Comparison of ENCODE assay signal across 28 cellular contexts in genomic region chr4:113173132-113173531, GRCh38.
"Had no signal": no experiment of that assay in that cellular context is flagged by ENCODE, and none has a peak within 500 bp of the region (broad histone marks: within the 10 kb centered on the region; RNA-seq: fewer than 3 reads in every experiment).

No MANE protein-coding gene starts in this region.

- DNase-seq: stimulated activated CD4-positive, alpha-beta T cell treated with anti-CD3 and anti-CD28 coated beads, Interleukin-2, amount 100 ng/mL, for 48 hours; stimulated activated CD4-positive, alpha-beta T cell treated with anti-CD3 and anti-CD28 coated beads, Interleukin-4, amount 100 ng/mL, for 1 hour; stimulated activated CD4-positive, alpha-beta T cell treated with anti-CD3 and anti-CD28 coated beads, Interleukin-4, amount 100 ng/mL, for 24 hours; stimulated activated CD4-positive, alpha-beta T cell treated with anti-CD3 and anti-CD28 coated beads, Interleukin-4, amount 100 ng/mL, for 4 hours; stimulated activated CD8-positive, alpha-beta memory T cell treated with anti-CD3 and anti-CD28 coated beads, Interleukin-4, amount 100 ng/mL, for 48 hours; stimulated activated naive B cell treated with anti-CD40 and anti-IgM and Interleukin-4, amounts not matched to agents 10 μg/mL and 1 μg/mL and 100 μg/mL, for 72 hours; stimulated activated naive CD4-positive, alpha-beta T cell; stimulated activated naive CD4-positive, alpha-beta T cell treated with Interleukin-2 at 50 U/mL for 16 hours; stimulated activated naive CD8-positive, alpha-beta T cell treated with anti-CD3 and anti-CD28 coated beads, Interleukin-15, amount 100 ng/mL, for 72 hours; stimulated activated naive CD8-positive, alpha-beta T cell treated with anti-CD3 and anti-CD28 coated beads, Interleukin-15, Interleukin-2, amounts not matched to agents 100 U/mL and 50 U/mL, for 24 hours; stomach; substantia nigra; testis; thyroid gland; tibial artery; transverse colon; trophoblast cell; upper lobe of left lung; upper lobe of right lung; uterus had no signal

- H3K4me1 Mint-ChIP-seq: stimulated activated effector memory CD8-positive, alpha-beta T cell treated with anti-CD3 and anti-CD28 coated beads, Interleukin-12 subunit alpha, Interleukin-12 subunit beta, amount 100 ng/mL, for 72 hours; stimulated activated memory B cell treated with anti-CD40 and anti-IgM and Interleukin-4, amounts not matched to agents 10 μg/mL and 1 μg/mL and 100 μg/mL, for 72 hours; stimulated activated naive B cell treated with anti-CD40 and anti-IgM and Interleukin-4, amounts not matched to agents 10 μg/mL and 1 μg/mL and 100 μg/mL, for 72 hours; stimulated activated naive CD8-positive, alpha-beta T cell treated with anti-CD3 and anti-CD28 coated beads, Interleukin-15, amount 100 ng/mL, for 72 hours had no signal

- ATAC-seq: stimulated activated effector memory CD8-positive, alpha-beta T cell treated with anti-CD3 and anti-CD28 coated beads, Interleukin-12 subunit alpha, Interleukin-12 subunit beta, amount 100 ng/mL, for 72 hours; stimulated activated memory B cell treated with anti-CD40 and anti-IgM and Interleukin-4, amounts not matched to agents 10 μg/mL and 1 μg/mL and 100 μg/mL, for 72 hours; stimulated activated naive B cell treated with anti-CD40 and anti-IgM and Interleukin-4, amounts not matched to agents 10 μg/mL and 1 μg/mL and 100 μg/mL, for 72 hours; stimulated activated naive CD8-positive, alpha-beta T cell treated with anti-CD3 and anti-CD28 coated beads, Interleukin-15, amount 100 ng/mL, for 72 hours; stimulated activated naive CD8-positive, alpha-beta T cell treated with anti-CD3 and anti-CD28 coated beads, Interleukin-15, Interleukin-2, amounts not matched to agents 100 U/mL and 50 U/mL, for 24 hours; upper lobe of right lung had no signal

- H3K27ac ChIP-seq: stomach, suprapubic skin, testis, thoracic aorta, thyroid gland, tibial artery, transverse colon, upper lobe of left lung, upper lobe of right lung, uterus, vagina had no signal

- H3K4me3 ChIP-seq: stomach, suprapubic skin, testis, thoracic aorta, thyroid gland, tibial artery, tibial nerve, transverse colon, upper lobe of left lung, upper lobe of right lung, uterus, vagina had no signal

- H3K27ac Mint-ChIP-seq: stimulated activated effector memory CD8-positive, alpha-beta T cell treated with anti-CD3 and anti-CD28 coated beads, Interleukin-12 subunit alpha, Interleukin-12 subunit beta, amount 100 ng/mL, for 72 hours; stimulated activated memory B cell treated with anti-CD40 and anti-IgM and Interleukin-4, amounts not matched to agents 10 μg/mL and 1 μg/mL and 100 μg/mL, for 72 hours; stimulated activated naive B cell treated with anti-CD40 and anti-IgM and Interleukin-4, amounts not matched to agents 10 μg/mL and 1 μg/mL and 100 μg/mL, for 72 hours; stimulated activated naive CD8-positive, alpha-beta T cell treated with anti-CD3 and anti-CD28 coated beads, Interleukin-15, amount 100 ng/mL, for 72 hours; stimulated activated naive CD8-positive, alpha-beta T cell treated with anti-CD3 and anti-CD28 coated beads, Interleukin-15, Interleukin-2, amounts not matched to agents 100 ng/mL and 50 ng/mL, for 24 hours; type B pancreatic cell had no signal

- H3K27me3 Mint-ChIP-seq: stimulated activated memory B cell treated with anti-CD40 and anti-IgM and Interleukin-4, amounts not matched to agents 10 μg/mL and 1 μg/mL and 100 μg/mL, for 72 hours; stimulated activated naive B cell treated with anti-CD40 and anti-IgM and Interleukin-4, amounts not matched to agents 10 μg/mL and 1 μg/mL and 100 μg/mL, for 72 hours; stimulated activated naive CD8-positive, alpha-beta T cell treated with anti-CD3 and anti-CD28 coated beads, Interleukin-15, amount 100 ng/mL, for 72 hours; stimulated activated naive CD8-positive, alpha-beta T cell treated with anti-CD3 and anti-CD28 coated beads, Interleukin-15, Interleukin-2, amounts not matched to agents 100 ng/mL and 50 ng/mL, for 24 hours; type B pancreatic cell had no signal

- H3K9me3 Mint-ChIP-seq: stimulated activated effector memory CD8-positive, alpha-beta T cell treated with anti-CD3 and anti-CD28 coated beads, Interleukin-12 subunit alpha, Interleukin-12 subunit beta, amount 100 ng/mL, for 72 hours; stimulated activated memory B cell treated with anti-CD40 and anti-IgM and Interleukin-4, amounts not matched to agents 10 μg/mL and 1 μg/mL and 100 μg/mL, for 72 hours; stimulated activated naive B cell treated with anti-CD40 and anti-IgM and Interleukin-4, amounts not matched to agents 10 μg/mL and 1 μg/mL and 100 μg/mL, for 72 hours; stimulated activated naive CD8-positive, alpha-beta T cell treated with anti-CD3 and anti-CD28 coated beads, Interleukin-15, amount 100 ng/mL, for 72 hours; stimulated activated naive CD8-positive, alpha-beta T cell treated with anti-CD3 and anti-CD28 coated beads, Interleukin-15, Interleukin-2, amounts not matched to agents 100 ng/mL and 50 ng/mL, for 24 hours; type B pancreatic cell had no signal

- H3K36me3 ChIP-seq: stomach, suprapubic skin, thoracic aorta, thyroid gland, tibial artery, transverse colon, upper lobe of left lung, upper lobe of right lung, uterus, vagina had no signal

- H3K4me3 Mint-ChIP-seq: stimulated activated effector memory CD8-positive, alpha-beta T cell treated with anti-CD3 and anti-CD28 coated beads, Interleukin-12 subunit alpha, Interleukin-12 subunit beta, amount 100 ng/mL, for 72 hours; stimulated activated memory B cell treated with anti-CD40 and anti-IgM and Interleukin-4, amounts not matched to agents 10 μg/mL and 1 μg/mL and 100 μg/mL, for 72 hours; stimulated activated naive B cell treated with anti-CD40 and anti-IgM and Interleukin-4, amounts not matched to agents 10 μg/mL and 1 μg/mL and 100 μg/mL, for 72 hours; stimulated activated naive CD8-positive, alpha-beta T cell treated with anti-CD3 and anti-CD28 coated beads, Interleukin-15, amount 100 ng/mL, for 72 hours; stimulated activated naive CD8-positive, alpha-beta T cell treated with anti-CD3 and anti-CD28 coated beads, Interleukin-15, Interleukin-2, amounts not matched to agents 100 ng/mL and 50 ng/mL, for 24 hours; type B pancreatic cell had no signal

- H3K27me3 ChIP-seq: stomach, suprapubic skin, testis, thyroid gland, tibial artery, tibial nerve, transverse colon, upper lobe of left lung, upper lobe of right lung, vagina had no signal

- H3K36me3 Mint-ChIP-seq: stimulated activated effector memory CD8-positive, alpha-beta T cell treated with anti-CD3 and anti-CD28 coated beads, Interleukin-12 subunit alpha, Interleukin-12 subunit beta, amount 100 ng/mL, for 72 hours; stimulated activated memory B cell treated with anti-CD40 and anti-IgM and Interleukin-4, amounts not matched to agents 10 μg/mL and 1 μg/mL and 100 μg/mL, for 72 hours; stimulated activated naive B cell treated with anti-CD40 and anti-IgM and Interleukin-4, amounts not matched to agents 10 μg/mL and 1 μg/mL and 100 μg/mL, for 72 hours; type B pancreatic cell had no signal

- H3K4me1 ChIP-seq: testis, tibial artery, transverse colon, upper lobe of left lung, upper lobe of right lung, uterus had no signal

- H3K9me3 ChIP-seq: stomach, suprapubic skin, testis, thoracic aorta, thyroid gland, tibial artery, tibial nerve, transverse colon, upper lobe of left lung, upper lobe of right lung, uterus, vagina had no signal
